Comparison of ENCODE assay signal across 20 cellular contexts in genomic region chr5:69231281-69231680, GRCh38.
"Had no signal": no experiment of that assay in that cellular context is flagged by ENCODE, and none has a peak within 500 bp of the region (broad histone marks: within the 10 kb centered on the region; RNA-seq: fewer than 3 reads in every experiment).

No MANE protein-coding gene starts in this region.

- ATAC-seq: effector memory CD8-positive, alpha-beta T cell; gastrocnemius medialis; heart left ventricle; left ventricle myocardium superior; lower lobe of right lung; natural killer cell; pancreas; right lobe of liver; stimulated activated naive B cell treated with anti-CD40 and anti-IgM and Interleukin-4, amounts not matched to agents 10 μg/mL and 1 μg/mL and 100 μg/mL, for 72 hours had no signal

- DNase-seq: effector memory CD8-positive, alpha-beta T cell; gastrocnemius medialis; heart left ventricle; hippocampal formation; immature natural killer cell; islet precursor cell; left ventricle myocardium superior; lower lobe of right lung; natural killer cell; pancreas; right lobe of liver; small intestine; stimulated activated CD4-positive, alpha-beta T cell treated with anti-CD3 and anti-CD28 coated beads, Interleukin-15, amount 100 ng/mL, for 24 hours; stimulated activated CD4-positive, alpha-beta T cell treated with anti-CD3 and anti-CD28 coated beads, Interleukin-2, amount 100 ng/mL, for 48 hours; stimulated activated naive B cell treated with anti-CD40 and anti-IgM and Interleukin-4, amounts not matched to agents 10 μg/mL and 1 μg/mL and 100 μg/mL, for 72 hours had no signal

- H3K27me3 ChIP-seq: gastrocnemius medialis, heart left ventricle, neutrophil, pancreas, right lobe of liver, tibial nerve, vagina had no signal

- H3K4me3 ChIP-seq: coronary artery, gastrocnemius medialis, heart left ventricle, lower lobe of right lung, pancreas, right lobe of liver, thoracic aorta, tibial nerve, vagina had no signal

- H3K9me3 ChIP-seq: gastrocnemius medialis, heart left ventricle, lower lobe of right lung, neutrophil, pancreas, right lobe of liver, thoracic aorta, tibial nerve, vagina had no signal

- H3K36me3 ChIP-seq: pancreas had no signal

- H3K27ac ChIP-seq: coronary artery, gastrocnemius medialis, heart left ventricle, lower lobe of right lung, neutrophil, pancreas, right lobe of liver, thoracic aorta, tibial nerve, vagina had no signal
